ENCODE assay signal across 10 cellular contexts in the genomic region with DNA sequence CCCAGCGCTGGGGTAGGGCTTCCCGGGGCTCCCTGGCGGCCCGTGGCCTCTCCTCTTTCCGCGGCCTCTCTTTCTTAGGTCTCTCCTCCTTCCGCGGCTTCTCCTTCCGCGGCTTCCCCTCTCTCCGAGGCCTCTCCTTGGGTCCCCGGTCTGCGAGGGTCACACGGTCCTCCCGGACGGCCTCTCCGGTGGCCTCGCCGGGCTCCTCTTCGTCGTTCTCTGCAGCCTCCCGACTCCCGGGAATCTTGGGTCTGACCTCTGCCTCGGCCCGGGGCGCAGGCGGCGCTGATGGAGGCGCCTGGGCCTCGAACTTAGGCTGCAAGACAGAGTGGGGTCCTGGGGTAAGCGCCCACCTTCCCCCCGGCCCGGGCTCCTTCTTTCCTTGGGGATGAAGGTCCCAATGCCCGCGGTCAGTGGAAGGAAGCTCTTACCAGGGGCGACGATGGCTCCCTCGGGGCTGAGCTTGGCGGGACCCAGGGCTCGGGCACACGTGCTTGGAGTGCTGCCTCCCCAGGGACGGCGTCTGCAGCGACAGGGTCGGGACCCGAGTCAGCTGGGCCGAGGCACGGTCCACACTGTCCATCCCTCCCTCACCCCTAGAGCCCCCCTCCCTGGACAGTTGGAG. TPM values are rescaled to one million over a fixed set of nuclear protein-coding genes. Genes with fewer than 3 reads are reported as not detected.
DNase-seq lines count a peak whose midpoint lies in the region; ATAC-seq and TF ChIP-seq lines count a peak whose summit lies in the region.
"Had no signal": no experiment of that assay in that cellular context is flagged by ENCODE, and none has a peak within 500 bp of the region (broad histone marks: within the 10 kb centered on the region; RNA-seq: fewer than 3 reads in every experiment).

No MANE protein-coding gene starts in this region.

- TF ChIP-seq POLR2A in NB4 (IDR thresholded peaks at IDR 0.05; ENCODE audit: extremely low read depth, insufficient read length), result no peak

- peaks cover 3% of the 10 kb centered on the region for H3K4me1 ChIP-seq in fibroblast of lung (ENCODE audit: control insufficient read depth, extremely low read depth, insufficient read depth, low read length)
- H3K4me1 ChIP-seq in smooth muscle cell (ENCODE audit: low read depth), result peaks cover 7% of the 10 kb centered on the region

- no peak overlapping the region for H3K27ac Mint-ChIP-seq in activated CD8-positive, alpha-beta T cell treated with anti-CD3 and anti-CD28 coated beads for 36 hours
- no peak overlapping the region for H3K27ac Mint-ChIP-seq in activated CD8-positive, alpha-beta T cell treated with anti-CD3 and anti-CD28 coated beads, Interleukin-2, amount 10 ng/mL, durations not matched to agents 7 days and 5 days

- in situ Hi-C loops in brain microvascular endothelial cell (cut with HindIII; ENCODE audit: low pct_ligation_motif_present, low sequenced_read_pairs), result no loop called here

- no peaks in the 10 kb centered on the region for H3K36me3 Mint-ChIP-seq in activated CD8-positive, alpha-beta T cell treated with anti-CD3 and anti-CD28 coated beads for 36 hours (ENCODE audit: low read depth)
- H3K36me3 Mint-ChIP-seq in activated CD8-positive, alpha-beta T cell treated with anti-CD3 and anti-CD28 coated beads, Interleukin-2, amount 10 ng/mL, durations not matched to agents 7 days and 5 days (ENCODE audit: low read depth), result peaks cover 4% of the 10 kb centered on the region

- 77% methylated on average over 43 of the region's 48 CpGs for WGBS in smooth muscle cell (ENCODE audit: low lambda C conversion rate)

- H3K4me3 ChIP-seq in NB4 (ENCODE audit: low read depth, low read length), result no peak overlapping the region
- no peak overlapping the region for H3K4me3 ChIP-seq in fibroblast of lung (replicated peaks in 1 of 4; ENCODE audit: control extremely low read depth in 1 of 4, insufficient read depth in 1 of 4, low read depth in 3 of 4, low read length in 4 of 4)
- no peak overlapping the region for H3K4me3 ChIP-seq in smooth muscle cell
- H3K4me3 ChIP-seq in brain microvascular endothelial cell (ENCODE audit: low read depth, low read length), result no peak overlapping the region

- no peak overlapping the region for H3K27ac ChIP-seq in fibroblast of lung (ENCODE audit: insufficient read depth, low read length)
- H3K27ac ChIP-seq in smooth muscle cell (ENCODE audit: low read depth), result no peak overlapping the region
- no peak overlapping the region for H3K27ac ChIP-seq in brain microvascular endothelial cell
- H3K27ac ChIP-seq: sigmoid colon had no signal

- H3K36me3 ChIP-seq in fibroblast of lung (ENCODE audit: control insufficient read depth, insufficient read depth, low read length) (peaks cover 4% of the 10 kb centered on the region), smooth muscle cell (ENCODE audit: low read depth) (no peaks in the 10 kb centered on the region), brain microvascular endothelial cell (replicated peaks) (peaks cover 5% of the 10 kb centered on the region)

- H3K27me3 ChIP-seq in fibroblast of lung (ENCODE audit: control insufficient read depth, insufficient read depth, low read length) (peaks cover 38% of the 10 kb centered on the region), smooth muscle cell (ENCODE audit: low read depth) (peaks cover 22% of the 10 kb centered on the region), brain microvascular endothelial cell (replicated peaks) (peaks cover 39% of the 10 kb centered on the region)

- DNase-seq in activated CD8-positive, alpha-beta T cell treated with anti-CD3 and anti-CD28 coated beads for 36 hours, result no peak
- DNase-seq in activated CD8-positive, alpha-beta T cell treated with anti-CD3 and anti-CD28 coated beads, Interleukin-2, amount 10 ng/mL, durations not matched to agents 7 days and 5 days, result no peak
- DNase-seq in NB4 (ENCODE audit: low read depth) (peak; percentile 36), fibroblast of lung (ENCODE audit: low read depth in 2 of 2) (no peak), smooth muscle cell (lab: John Stamatoyannopoulos, UW; ENCODE audit: unreplicated experiment) (no peak), brain microvascular endothelial cell (no peak), NCI-H1105 treated with DMSO at 0.1 percent for 48 hours (lab: John Stamatoyannopoulos, UW) (no peak)
- DNase-seq: NCI-H187 treated with DMSO at 0.1 percent for 48 hours, sigmoid colon had no signal

- H3K4me2 ChIP-seq in fibroblast of lung (ENCODE audit: extremely low read depth, insufficient read depth, low read length) (peak overlapping the region; percentile 13), smooth muscle cell (peak overlapping the region; percentile 73)

- H3K79me2 ChIP-seq in fibroblast of lung (ENCODE audit: control insufficient read depth, insufficient read depth, low read length) (no peaks in the 10 kb centered on the region), smooth muscle cell (ENCODE audit: low read depth) (no peaks in the 10 kb centered on the region)

- no peak for TF ChIP-seq CTCF in activated CD8-positive, alpha-beta T cell treated with anti-CD3 and anti-CD28 coated beads for 36 hours (IDR thresholded peaks at IDR 0.05)
- TF ChIP-seq CTCF in NB4 (IDR thresholded peaks at IDR 0.05; ENCODE audit: low read depth, low read length) (no peak), fibroblast of lung (conservative IDR thresholded peaks at IDR 0.05 in 1 of 2, IDR thresholded peaks at IDR 0.05 in 1 of 2; ENCODE audit: low read depth in 1 of 2, low read length in 2 of 2) (no peak), smooth muscle cell (IDR thresholded peaks at IDR 0.05; ENCODE audit: borderline replicate concordance, insufficient read depth, poor library complexity, severe bottlenecking) (no peak), brain microvascular endothelial cell (IDR thresholded peaks at IDR 0.05; ENCODE audit: low read depth, low read length, missing control alignments) (no peak)

- H3K27me3 Mint-ChIP-seq in activated CD8-positive, alpha-beta T cell treated with anti-CD3 and anti-CD28 coated beads for 36 hours, result peaks cover 2% of the 10 kb centered on the region
- peaks cover 13% of the 10 kb centered on the region for H3K27me3 Mint-ChIP-seq in activated CD8-positive, alpha-beta T cell treated with anti-CD3 and anti-CD28 coated beads, Interleukin-2, amount 10 ng/mL, durations not matched to agents 7 days and 5 days (ENCODE audit: low read depth)

- H3K9ac ChIP-seq in fibroblast of lung (ENCODE audit: insufficient read depth, low read length) (no peak overlapping the region), smooth muscle cell (ENCODE audit: low read depth) (no peak overlapping the region)

- intact Hi-C loops in activated CD8-positive, alpha-beta T cell treated with anti-CD3 and anti-CD28 coated beads for 36 hours (cut with micrococcal nuclease), result no loop called here

- H3K4me3 Mint-ChIP-seq in activated CD8-positive, alpha-beta T cell treated with anti-CD3 and anti-CD28 coated beads for 36 hours, result peak overlapping the region; percentile 58
- H3K4me3 Mint-ChIP-seq in activated CD8-positive, alpha-beta T cell treated with anti-CD3 and anti-CD28 coated beads, Interleukin-2, amount 10 ng/mL, durations not matched to agents 7 days and 5 days, result no peak overlapping the region

- CTCF ChIA-PET in activated CD8-positive, alpha-beta T cell treated with anti-CD3 and anti-CD28 coated beads for 36 hours (lab: Charles Lee), result interaction anchor here (1.2 to 3.8 kb wide), 5 partner anchors 10 to 97 kb away, joined by 3 to 21 read pairs (median 8); no protein-coding TSS in a partner anchor
- CTCF ChIA-PET in activated CD8-positive, alpha-beta T cell treated with anti-CD3 and anti-CD28 coated beads, Interleukin-2, amount 10 ng/mL, durations not matched to agents 7 days and 5 days (lab: Charles Lee), result interaction anchor here (1.0 to 4.3 kb wide), 3 partner anchors 9 to 21 kb away, joined by 4 to 22 read pairs (median 11); no protein-coding TSS in a partner anchor

- ATAC-seq in activated CD8-positive, alpha-beta T cell treated with anti-CD3 and anti-CD28 coated beads for 36 hours, result peak; percentile 3
- no peak for ATAC-seq in activated CD8-positive, alpha-beta T cell treated with anti-CD3 and anti-CD28 coated beads, Interleukin-2, amount 10 ng/mL, durations not matched to agents 7 days and 5 days
- ATAC-seq in HG02798 (IDR thresholded peaks at IDR 0.05; ENCODE audit: poor library complexity, unreplicated experiment), result no peak

- no peaks in the 10 kb centered on the region for H3K9me3 Mint-ChIP-seq in activated CD8-positive, alpha-beta T cell treated with anti-CD3 and anti-CD28 coated beads for 36 hours
- H3K9me3 Mint-ChIP-seq in activated CD8-positive, alpha-beta T cell treated with anti-CD3 and anti-CD28 coated beads, Interleukin-2, amount 10 ng/mL, durations not matched to agents 7 days and 5 days (ENCODE audit: insufficient read depth), result no peaks in the 10 kb centered on the region

- H4K20me1 ChIP-seq in fibroblast of lung (ENCODE audit: control insufficient read depth, extremely low read depth, insufficient read depth, low read length) (no peaks in the 10 kb centered on the region), smooth muscle cell (ENCODE audit: low read depth) (peaks cover 28% of the 10 kb centered on the region)

- no peaks in the 10 kb centered on the region for H3F3A ChIP-seq in smooth muscle cell (ENCODE audit: low read depth)

- POLR2A ChIA-PET in activated CD8-positive, alpha-beta T cell treated with anti-CD3 and anti-CD28 coated beads for 36 hours (lab: Charles Lee), result interaction anchor here (1.0 to 15.0 kb wide), 5 partner anchors 11 to 19 kb away, joined by 3 to 202 read pairs (median 6); a partner anchor contains a TSS
- POLR2A ChIA-PET in activated CD8-positive, alpha-beta T cell treated with anti-CD3 and anti-CD28 coated beads, Interleukin-2, amount 10 ng/mL, durations not matched to agents 7 days and 5 days (lab: Charles Lee), result interaction anchor here (1.2 to 3.9 kb wide), 3 partner anchors 14 to 169 kb away, joined by 3 to 19 read pairs (median 6); no protein-coding TSS in a partner anchor

- peaks cover 11% of the 10 kb centered on the region for H3K4me1 Mint-ChIP-seq in activated CD8-positive, alpha-beta T cell treated with anti-CD3 and anti-CD28 coated beads for 36 hours (ENCODE audit: low read depth)
- H3K4me1 Mint-ChIP-seq in activated CD8-positive, alpha-beta T cell treated with anti-CD3 and anti-CD28 coated beads, Interleukin-2, amount 10 ng/mL, durations not matched to agents 7 days and 5 days (ENCODE audit: low read depth), result peaks cover 20% of the 10 kb centered on the region

- H3K9me3 ChIP-seq in fibroblast of lung (ENCODE audit: control insufficient read depth, insufficient read depth, low read depth, low read length) (no peaks in the 10 kb centered on the region), smooth muscle cell (replicated peaks; ENCODE audit: low read depth) (no peaks in the 10 kb centered on the region)
- H3K9me3 ChIP-seq: sigmoid colon had no signal

- H2AFZ ChIP-seq in fibroblast of lung (ENCODE audit: low read length), result no peak overlapping the region
- no peak overlapping the region for H2AFZ ChIP-seq in smooth muscle cell (ENCODE audit: low read depth)

RNA-seq across cellular contexts. Expression of a gene that starts 3.5 kb away (rescaled TPM):
- 1 to 10 TPM; 4.5 to 6.1 TPM for total RNA-seq in activated CD8-positive, alpha-beta T cell treated with anti-CD3 and anti-CD28 coated beads for 36 hours
- total RNA-seq in activated CD8-positive, alpha-beta T cell treated with anti-CD3 and anti-CD28 coated beads, Interleukin-2, amount 10 ng/mL, durations not matched to agents 7 days and 5 days, result 10 to 100 TPM; 10.3 to 12.1 TPM
- total RNA-seq in fibroblast of lung (0.26 and 0.33 TPM in 2 replicates), smooth muscle cell (2.9 and 3.5 TPM in 2 replicates)
- polyA plus RNA-seq in fibroblast of lung (0.03 and 0.07 TPM in 2 replicates), smooth muscle cell (12.6 and 20.7 TPM in 2 replicates)
- 0.28 and 0.51 TPM in 2 replicates for polyA plus RNA-seq in fibroblast of lung (2012)
- polyA minus RNA-seq in fibroblast of lung (ENCODE audit: low replicate concordance), result not detected in 2 replicates

RNA-seq across cellular contexts. Expression of a gene that starts 3.6 kb away (rescaled TPM):
- 1 to 10 TPM; 1.0 TPM for total RNA-seq in activated CD8-positive, alpha-beta T cell treated with anti-CD3 and anti-CD28 coated beads for 36 hours
- not detected for total RNA-seq in activated CD8-positive, alpha-beta T cell treated with anti-CD3 and anti-CD28 coated beads, Interleukin-2, amount 10 ng/mL, durations not matched to agents 7 days and 5 days
- total RNA-seq in fibroblast of lung, result not detected in 2 replicates
- not detected in 2 replicates for polyA plus RNA-seq in fibroblast of lung
- polyA plus RNA-seq in fibroblast of lung (2012), result 0.64 and 0.88 TPM in 2 replicates
- polyA minus RNA-seq in fibroblast of lung (ENCODE audit: low replicate concordance), result not detected in 2 replicates
- total RNA-seq in smooth muscle cell, result not detected in 2 replicates
- polyA plus RNA-seq in smooth muscle cell, result 0.59 TPM in 1 of 2 replicates, not detected in the other

RNA-seq across cellular contexts. Expression of a gene that starts 16.0 kb away (rescaled TPM):
- 100 to 1,000 TPM; 157 to 163 TPM for total RNA-seq in activated CD8-positive, alpha-beta T cell treated with anti-CD3 and anti-CD28 coated beads for 36 hours
- 100 to 1,000 TPM; 157 to 163 TPM for total RNA-seq in activated CD8-positive, alpha-beta T cell treated with anti-CD3 and anti-CD28 coated beads, Interleukin-2, amount 10 ng/mL, durations not matched to agents 7 days and 5 days
- total RNA-seq in fibroblast of lung (23.1 and 31.5 TPM in 2 replicates), smooth muscle cell (8.4 and 28.5 TPM in 2 replicates)
- polyA plus RNA-seq in fibroblast of lung (11.1 and 14.8 TPM in 2 replicates), smooth muscle cell (63.0 and 78.1 TPM in 2 replicates)
- polyA plus RNA-seq in fibroblast of lung (2012), result 41.0 and 51.7 TPM in 2 replicates
- polyA minus RNA-seq in fibroblast of lung (ENCODE audit: low replicate concordance), result 10.5 and 12.8 TPM in 2 replicates

RNA-seq across cellular contexts. Expression of a gene that starts 16.5 kb away (rescaled TPM):
- total RNA-seq in activated CD8-positive, alpha-beta T cell treated with anti-CD3 and anti-CD28 coated beads for 36 hours, result 10 to 100 TPM; 65.3 to 72.8 TPM
- 10 to 100 TPM; 78.0 to 79.9 TPM for total RNA-seq in activated CD8-positive, alpha-beta T cell treated with anti-CD3 and anti-CD28 coated beads, Interleukin-2, amount 10 ng/mL, durations not matched to agents 7 days and 5 days
- total RNA-seq in fibroblast of lung (46.0 and 61.3 TPM in 2 replicates), smooth muscle cell (36.0 and 38.6 TPM in 2 replicates)
- polyA plus RNA-seq in fibroblast of lung (34.9 and 41.3 TPM in 2 replicates), smooth muscle cell (76.5 and 94.5 TPM in 2 replicates)
- polyA plus RNA-seq in fibroblast of lung (2012), result 45.7 and 63.1 TPM in 2 replicates
- polyA minus RNA-seq in fibroblast of lung (ENCODE audit: low replicate concordance), result 54.4 and 130 TPM in 2 replicates

RNA-seq across cellular contexts. Expression of a gene that starts 29.4 kb away (rescaled TPM):
- not detected for total RNA-seq in activated CD8-positive, alpha-beta T cell treated with anti-CD3 and anti-CD28 coated beads for 36 hours
- under 1 TPM; 0.16 to 0.34 TPM for total RNA-seq in activated CD8-positive, alpha-beta T cell treated with anti-CD3 and anti-CD28 coated beads, Interleukin-2, amount 10 ng/mL, durations not matched to agents 7 days and 5 days
- not detected in 2 replicates for total RNA-seq in fibroblast of lung
- not detected in 2 replicates for polyA plus RNA-seq in fibroblast of lung
- 0.06 and 0.08 TPM in 2 replicates for polyA plus RNA-seq in fibroblast of lung (2012)
- polyA minus RNA-seq in fibroblast of lung (ENCODE audit: low replicate concordance), result not detected in 2 replicates
- total RNA-seq in smooth muscle cell, result not detected in 2 replicates
- polyA plus RNA-seq in smooth muscle cell, result 0.37 and 0.71 TPM in 2 replicates
